ENCODE assay signal across 7 cellular contexts in the genomic region with DNA sequence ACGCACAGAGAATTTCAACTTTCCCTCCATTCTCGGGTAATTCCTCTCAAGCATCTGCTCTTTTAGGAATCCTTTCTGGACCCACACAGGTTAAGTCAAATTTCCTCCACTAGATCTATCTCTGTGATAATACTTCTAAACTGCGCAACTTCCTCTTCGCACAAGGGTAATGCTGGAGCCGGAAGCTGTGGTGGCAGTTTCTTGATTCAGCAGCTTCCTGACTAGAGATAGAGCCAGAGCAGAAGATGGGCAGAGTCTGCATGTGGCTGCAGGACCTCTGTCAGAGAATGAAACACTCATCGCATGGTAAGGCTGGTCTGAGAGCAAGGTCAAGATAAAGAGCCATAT. TPM values are rescaled to one million over a fixed set of nuclear protein-coding genes. Genes with fewer than 3 reads are reported as not detected.
DNase-seq lines count a peak whose midpoint lies in the region; ATAC-seq and TF ChIP-seq lines count a peak whose summit lies in the region.

No MANE protein-coding gene starts in this region.

- peak; percentile 52 to 55 for DNase-seq in activated CD4-positive, alpha-beta T cell treated with anti-CD3 and anti-CD28 coated beads for 24 hours (ENCODE audit: low read depth in 2 of 2)
- DNase-seq in stimulated activated CD4-positive, alpha-beta T cell treated with anti-CD3 and anti-CD28 coated beads, TNF-alpha, amount 100 ng/mL, for 24 hours (ENCODE audit: low read depth in 3 of 3): peak in 2 of 3 experiments; percentile 59 to 72
- DNase-seq in NCI-H2081 (lab: John Stamatoyannopoulos, UW) (no peak), mesenteric fat pad (ENCODE audit: low spot score) (no peak)

- H3K36me3 ChIP-seq in gastroesophageal sphincter: no peaks in the 10 kb centered on the region

- WGBS in gastroesophageal sphincter (ENCODE audit: low coverage in 1 of 2), 2 donors: 56 to 68% methylated on average over 3 to 5 of the region's 6 CpGs

- no peaks in the 10 kb centered on the region for H3K9me3 ChIP-seq in gastroesophageal sphincter

- ATAC-seq in GM19397 (IDR thresholded peaks at IDR 0.05; ENCODE audit: unreplicated experiment) (peak; percentile 90), HG03432 (IDR thresholded peaks at IDR 0.05; ENCODE audit: unreplicated experiment) (peak; percentile 89), gastroesophageal sphincter (peak; percentile 66)

- TF ChIP-seq POLR2A in gastroesophageal sphincter (IDR thresholded peaks at IDR 0.05): no peak

- no peaks in the 10 kb centered on the region for H3K4me1 ChIP-seq in gastroesophageal sphincter

- TF ChIP-seq CTCF in gastroesophageal sphincter (IDR thresholded peaks at IDR 0.05): no peak

- peak overlapping the region in 1 of 4 donors; percentile 24 for H3K27ac ChIP-seq in gastroesophageal sphincter

- TF ChIP-seq EP300 in gastroesophageal sphincter (IDR thresholded peaks at IDR 0.05): no peak

- H3K4me3 ChIP-seq in gastroesophageal sphincter: no peak overlapping the region

- H3K27me3 ChIP-seq in gastroesophageal sphincter: no peaks in the 10 kb centered on the region

RNA-seq across cellular contexts. Expression of a gene that starts 11.1 kb away (rescaled TPM):
- 10 to 100 TPM; 25.2 to 38.7 (median 30.1) TPM for total RNA-seq in gastroesophageal sphincter
- total RNA-seq in mesenteric fat pad: 23.3 TPM

Comparison
In these comparisons a context has a peak if more than half of its experiments do, and no peak if none do; other contexts are left out.
1. DNase-seq: peak in activated CD4-positive, alpha-beta T cell treated with anti-CD3 and anti-CD28 coated beads for 24 hours (2 of 2) and stimulated activated CD4-positive, alpha-beta T cell treated with anti-CD3 and anti-CD28 coated beads, TNF-alpha, amount 100 ng/mL, for 24 hours (2 of 3); none in NCI-H2081 (0 of 2) and mesenteric fat pad (single experiment).
2. Peak in every context shown above with its lines, with median percentiles within 50 percentile points of each other: ATAC-seq.